17 cellular contexts compared by ENCODE assay signal in the genomic region with DNA sequence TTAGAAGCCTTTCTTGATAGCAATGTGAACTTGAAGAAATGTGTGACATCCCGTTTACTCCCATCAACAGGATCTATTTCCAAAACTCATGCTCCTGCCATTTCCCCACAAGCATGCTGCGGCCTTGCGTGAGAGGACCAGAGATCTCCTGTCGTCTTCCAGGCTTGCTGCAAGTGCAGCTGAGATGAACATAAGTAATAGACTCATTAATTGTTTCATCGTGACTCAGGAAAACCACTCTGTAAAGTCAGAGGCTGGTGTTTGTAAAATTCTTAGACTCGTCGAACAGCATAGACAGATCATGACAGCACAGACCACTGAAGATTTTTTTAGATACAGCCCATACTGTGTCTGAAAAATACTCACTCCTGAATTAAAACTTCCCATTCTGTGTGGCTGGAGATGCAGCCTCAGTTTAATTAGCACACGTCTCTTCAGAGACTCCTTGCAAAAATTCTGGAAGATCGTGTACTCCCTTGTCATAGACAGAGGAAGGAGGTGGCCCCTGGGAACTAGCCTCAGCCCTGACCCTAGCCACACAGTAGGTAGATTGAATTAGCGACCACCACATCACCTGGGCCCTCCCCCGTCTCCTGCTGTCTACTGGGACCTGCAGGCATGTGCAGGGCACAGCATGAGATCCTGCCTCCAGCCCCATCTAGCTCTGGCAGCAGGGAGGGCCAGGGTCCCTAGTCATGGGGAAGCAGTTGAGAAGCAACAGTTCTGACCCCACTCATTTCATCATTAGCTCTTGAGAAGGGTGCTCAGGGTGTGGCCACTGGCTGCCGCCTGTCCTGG.
DNase-seq lines count a peak whose midpoint lies in the region; ATAC-seq and TF ChIP-seq lines count a peak whose summit lies in the region.
"Had no signal": no experiment of that assay in that cellular context is flagged by ENCODE, and none has a peak within 500 bp of the region (broad histone marks: within the 10 kb centered on the region; RNA-seq: fewer than 3 reads in every experiment).

No MANE protein-coding gene starts in this region.

- H3K36me3 ChIP-seq in body of pancreas (replicated peaks in 1 of 2; ENCODE audit: insufficient read depth in 1 of 2, low read depth in 2 of 2), result no peaks in the 10 kb centered on the region
- H3K36me3 ChIP-seq: right atrium auricular region, upper lobe of left lung had no signal

- H3K4me1 Mint-ChIP-seq in activated naive CD4-positive, alpha-beta T cell treated with anti-CD3 and anti-CD28 coated beads for 36 hours (ENCODE audit: low read depth), result peaks cover 23% of the 10 kb centered on the region
- H3K4me1 Mint-ChIP-seq in activated naive CD8-positive, alpha-beta T cell treated with anti-CD3 and anti-CD28 coated beads for 36 hours, result peaks cover 57% of the 10 kb centered on the region
- H3K4me1 Mint-ChIP-seq in stimulated activated memory B cell treated with anti-CD40 and anti-IgM and Interleukin-4, amounts not matched to agents 10 μg/mL and 1 μg/mL and 100 μg/mL, for 72 hours, result peaks cover 15% of the 10 kb centered on the region

- TF ChIP-seq CTCF in body of pancreas (IDR thresholded peaks at IDR 0.05) (no peak), lower leg skin (IDR thresholded peaks at IDR 0.05) (no peak)

- CTCF ChIA-PET in activated naive CD4-positive, alpha-beta T cell treated with anti-CD3 and anti-CD28 coated beads for 36 hours (lab: Charles Lee), result interaction anchor here (2.3 to 3.4 kb wide), 2 partner anchors 25 to 27 kb away, joined by 8 to 12 read pairs; no protein-coding TSS in a partner anchor

- intact Hi-C loops in activated naive CD4-positive, alpha-beta T cell treated with anti-CD3 and anti-CD28 coated beads for 36 hours (cut with micrococcal nuclease), result no loop called here
- intact Hi-C loops in body of pancreas (cut with DNase I), result no loop called here
- intact Hi-C loops in lower leg skin (cut with DNase I; ENCODE audit: low total_unique reads), result no loop called here

- H3K27me3 ChIP-seq in body of pancreas, result no peaks in the 10 kb centered on the region
- H3K27me3 ChIP-seq: right atrium auricular region, upper lobe of left lung had no signal

- peak; percentile 12 for ATAC-seq in HG02759 (IDR thresholded peaks at IDR 0.05; ENCODE audit: unreplicated experiment)
- ATAC-seq in stimulated activated memory B cell treated with anti-CD40 and anti-IgM and Interleukin-4, amounts not matched to agents 10 μg/mL and 1 μg/mL and 100 μg/mL, for 72 hours, result peak; percentile 3
- ATAC-seq in body of pancreas, result no peak
- no peak for ATAC-seq in GM21576 (IDR thresholded peaks at IDR 0.05; ENCODE audit: unreplicated experiment)

- peak overlapping the region; percentile 2 for H3K27ac Mint-ChIP-seq in activated naive CD4-positive, alpha-beta T cell treated with anti-CD3 and anti-CD28 coated beads for 36 hours
- H3K27ac Mint-ChIP-seq in activated naive CD8-positive, alpha-beta T cell treated with anti-CD3 and anti-CD28 coated beads for 36 hours, result peak overlapping the region; percentile 73
- H3K27ac Mint-ChIP-seq in stimulated activated memory B cell treated with anti-CD40 and anti-IgM and Interleukin-4, amounts not matched to agents 10 μg/mL and 1 μg/mL and 100 μg/mL, for 72 hours, result no peak overlapping the region

- no peaks in the 10 kb centered on the region for H3K27me3 Mint-ChIP-seq in activated naive CD4-positive, alpha-beta T cell treated with anti-CD3 and anti-CD28 coated beads for 36 hours (ENCODE audit: low read depth)
- no peaks in the 10 kb centered on the region for H3K27me3 Mint-ChIP-seq in activated naive CD8-positive, alpha-beta T cell treated with anti-CD3 and anti-CD28 coated beads for 36 hours
- H3K27me3 Mint-ChIP-seq in stimulated activated memory B cell treated with anti-CD40 and anti-IgM and Interleukin-4, amounts not matched to agents 10 μg/mL and 1 μg/mL and 100 μg/mL, for 72 hours, result no peaks in the 10 kb centered on the region

- H3K4me3 ChIP-seq in body of pancreas (no peak overlapping the region), lower leg skin (ENCODE audit: low read depth, poor library complexity, severe bottlenecking) (no peak overlapping the region)
- H3K4me3 ChIP-seq: mucosa of descending colon, right atrium auricular region, SK-N-MC, upper lobe of left lung had no signal

- DNase-seq in activated naive CD4-positive, alpha-beta T cell treated with anti-CD3 and anti-CD28 coated beads for 36 hours, result no peak
- no peak for DNase-seq in activated naive CD4-positive, alpha-beta T cell (lab: John Stamatoyannopoulos, UW)
- DNase-seq in activated naive CD8-positive, alpha-beta T cell treated with anti-CD3 and anti-CD28 coated beads for 36 hours, result no peak
- DNase-seq in body of pancreas (no peak), lower leg skin (ENCODE audit: low spot score in 2 of 2) (no peak)
- DNase-seq: erythroblast, mucosa of descending colon, NCI-H1092, NCI-H526 had no signal

- no peak overlapping the region for H3K27ac ChIP-seq in body of pancreas
- H3K27ac ChIP-seq: C4-2B, HL-60, SK-N-MC had no signal

- no peaks in the 10 kb centered on the region for H3K9me3 Mint-ChIP-seq in activated naive CD4-positive, alpha-beta T cell treated with anti-CD3 and anti-CD28 coated beads for 36 hours
- no peaks in the 10 kb centered on the region for H3K9me3 Mint-ChIP-seq in activated naive CD8-positive, alpha-beta T cell treated with anti-CD3 and anti-CD28 coated beads for 36 hours
- H3K9me3 Mint-ChIP-seq in stimulated activated memory B cell treated with anti-CD40 and anti-IgM and Interleukin-4, amounts not matched to agents 10 μg/mL and 1 μg/mL and 100 μg/mL, for 72 hours, result no peaks in the 10 kb centered on the region

- no peaks in the 10 kb centered on the region for H3K4me1 ChIP-seq in body of pancreas

- no peak overlapping the region for H3K4me3 Mint-ChIP-seq in activated naive CD4-positive, alpha-beta T cell treated with anti-CD3 and anti-CD28 coated beads for 36 hours
- peak overlapping the region; percentile 0 for H3K4me3 Mint-ChIP-seq in activated naive CD8-positive, alpha-beta T cell treated with anti-CD3 and anti-CD28 coated beads for 36 hours
- peak overlapping the region; percentile 90 for H3K4me3 Mint-ChIP-seq in stimulated activated memory B cell treated with anti-CD40 and anti-IgM and Interleukin-4, amounts not matched to agents 10 μg/mL and 1 μg/mL and 100 μg/mL, for 72 hours

- WGBS in body of pancreas, 2 donors, result 80 to 85% methylated on average over 10 to 12 of the region's 12 CpGs
- WGBS in lower leg skin, 2 donors, result 91 to 93% methylated on average over 12 of the region's 12 CpGs

- TF ChIP-seq POLR2A in body of pancreas (IDR thresholded peaks at IDR 0.05), result no peak
- TF ChIP-seq POLR2A in lower leg skin (IDR thresholded peaks at IDR 0.05), result no peak

- H3K9me3 ChIP-seq in body of pancreas, result no peaks in the 10 kb centered on the region
- H3K9me3 ChIP-seq: mucosa of descending colon, right atrium auricular region, upper lobe of left lung had no signal

- peaks cover 5% of the 10 kb centered on the region for H3K36me3 Mint-ChIP-seq in activated naive CD4-positive, alpha-beta T cell treated with anti-CD3 and anti-CD28 coated beads for 36 hours (ENCODE audit: low read depth)
- H3K36me3 Mint-ChIP-seq in activated naive CD8-positive, alpha-beta T cell treated with anti-CD3 and anti-CD28 coated beads for 36 hours, result peaks cover 28% of the 10 kb centered on the region
- H3K36me3 Mint-ChIP-seq in stimulated activated memory B cell treated with anti-CD40 and anti-IgM and Interleukin-4, amounts not matched to agents 10 μg/mL and 1 μg/mL and 100 μg/mL, for 72 hours, result peaks cover 13% of the 10 kb centered on the region

Comparison
In these comparisons a context has a peak if more than half of its experiments do, and no peak if none do; other contexts are left out.
1. ATAC-seq: peak in HG02759 (single experiment) and stimulated activated memory B cell treated with anti-CD40 and anti-IgM and Interleukin-4, amounts not matched to agents 10 μg/mL and 1 μg/mL and 100 μg/mL, for 72 hours (single experiment); none in body of pancreas (single experiment) and GM21576 (single experiment).